ENCODE assay signal across 18 cellular contexts in the genomic region with DNA sequence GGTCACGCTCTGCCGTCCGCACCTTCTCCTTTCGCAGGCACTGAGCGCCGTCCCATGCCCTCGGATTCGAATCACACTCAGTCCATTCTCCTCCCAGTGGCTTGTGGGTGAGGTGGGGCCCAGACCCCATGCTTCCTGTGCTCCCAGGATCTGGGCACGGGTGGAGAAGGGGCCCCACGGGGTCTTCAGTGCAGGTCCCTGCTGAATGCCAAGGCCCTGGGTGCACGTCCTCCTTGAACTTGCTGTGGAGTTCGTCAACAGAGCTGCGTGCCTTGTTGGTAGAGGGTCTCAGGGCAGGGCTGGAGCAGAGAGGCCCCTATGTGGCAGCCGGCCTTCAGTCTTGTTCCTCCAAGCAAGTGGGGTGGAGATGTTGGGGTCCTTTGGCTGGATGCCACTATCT. TPM values are rescaled to one million over a fixed set of nuclear protein-coding genes. Genes with fewer than 3 reads are reported as not detected.
DNase-seq lines count a peak whose midpoint lies in the region; ATAC-seq and TF ChIP-seq lines count a peak whose summit lies in the region.
"Had no signal": no experiment of that assay in that cellular context is flagged by ENCODE, and none has a peak within 500 bp of the region (broad histone marks: within the 10 kb centered on the region; RNA-seq: fewer than 3 reads in every experiment).

No MANE protein-coding gene starts in this region.

- TF ChIP-seq CTCF in brain (conservative IDR thresholded peaks at IDR 0.05) = no peak
- no peak for TF ChIP-seq CTCF in nephron progenitor cell (IDR thresholded peaks at IDR 0.05)
- TF ChIP-seq CTCF in body of pancreas (IDR thresholded peaks at IDR 0.05) = no peak

- H3K9me3 ChIP-seq in MG63 (peaks cover 3% of the 10 kb centered on the region), body of pancreas (no peaks in the 10 kb centered on the region)

- peaks cover 7% of the 10 kb centered on the region for H3K36me3 ChIP-seq in MG63
- peaks cover 1 to 8% of the 10 kb centered on the region in 2 donors for H3K36me3 ChIP-seq in body of pancreas (replicated peaks in 1 of 2; ENCODE audit: insufficient read depth in 1 of 2, low read depth in 2 of 2)

- H3K4me1 Mint-ChIP-seq in brain = no peaks in the 10 kb centered on the region
- peaks cover 11% of the 10 kb centered on the region for H3K4me1 Mint-ChIP-seq in nephron progenitor cell
- peaks cover 8 to 26% of the 10 kb centered on the region in 2 donors for H3K4me1 Mint-ChIP-seq in stimulated activated naive B cell treated with anti-CD40 and anti-IgM and Interleukin-4, amounts not matched to agents 10 μg/mL and 1 μg/mL and 100 μg/mL, for 72 hours
- peaks cover 7 to 29% of the 10 kb centered on the region in 2 donors for H3K4me1 Mint-ChIP-seq in immature natural killer cell

- H3K36me3 Mint-ChIP-seq in brain (peaks cover 36% of the 10 kb centered on the region), nephron progenitor cell (ENCODE audit: low read depth) (peaks cover 29% of the 10 kb centered on the region), immature natural killer cell (peaks cover 0 to 8% (median 0%) of the 10 kb centered on the region in 3 donors)
- peaks cover 37 to 64% of the 10 kb centered on the region in 2 donors for H3K36me3 Mint-ChIP-seq in stimulated activated naive B cell treated with anti-CD40 and anti-IgM and Interleukin-4, amounts not matched to agents 10 μg/mL and 1 μg/mL and 100 μg/mL, for 72 hours

- DNase-seq in MG63 (peak; percentile 12), nephron progenitor cell (no peak), immature natural killer cell (no peak), iPS-NIHi7 (ENCODE audit: extremely low spot score) (no peak), body of pancreas (no peak)
- no peak for DNase-seq in stimulated activated naive B cell treated with anti-CD40 and anti-IgM and Interleukin-4, amounts not matched to agents 10 μg/mL and 1 μg/mL and 100 μg/mL, for 72 hours
- DNase-seq: C1 segment of cervical spinal cord; CD4-positive, alpha-beta T cell; DMS153; DMS79 treated with DMSO at 0.1 percent for 48 hours; EL; GOT3; HCEC 1CT; HFFc6; IMR-90 had no signal

- H3K27ac Mint-ChIP-seq in brain = peak overlapping the region in 3 of 5 experiments; percentile 27 to 62 (median 62)
- H3K27ac Mint-ChIP-seq in nephron progenitor cell = peak overlapping the region; percentile 25
- H3K27ac Mint-ChIP-seq in stimulated activated naive B cell treated with anti-CD40 and anti-IgM and Interleukin-4, amounts not matched to agents 10 μg/mL and 1 μg/mL and 100 μg/mL, for 72 hours = peak overlapping the region; percentile 33
- H3K27ac Mint-ChIP-seq in immature natural killer cell = no peak overlapping the region
- H3K27ac Mint-ChIP-seq: B cell; CD4-positive, alpha-beta T cell; HFFc6 had no signal

- intact Hi-C loops in body of pancreas (cut with DNase I) = no loop called here

- H3K27me3 ChIP-seq in MG63 = no peaks in the 10 kb centered on the region
- H3K27me3 ChIP-seq in body of pancreas = no peaks in the 10 kb centered on the region

- no peaks in the 10 kb centered on the region for H3K27me3 Mint-ChIP-seq in brain
- H3K27me3 Mint-ChIP-seq in nephron progenitor cell (ENCODE audit: low read depth, poor library complexity) = peaks cover 3% of the 10 kb centered on the region
- H3K27me3 Mint-ChIP-seq in stimulated activated naive B cell treated with anti-CD40 and anti-IgM and Interleukin-4, amounts not matched to agents 10 μg/mL and 1 μg/mL and 100 μg/mL, for 72 hours = no peaks in the 10 kb centered on the region
- peaks cover 2 to 15% (median 3%) of the 10 kb centered on the region in 3 donors for H3K27me3 Mint-ChIP-seq in immature natural killer cell (ENCODE audit: low read depth in 3 of 3)
- H3K27me3 Mint-ChIP-seq: B cell; CD4-positive, alpha-beta T cell had no signal

- ATAC-seq in stimulated activated naive B cell treated with anti-CD40 and anti-IgM and Interleukin-4, amounts not matched to agents 10 μg/mL and 1 μg/mL and 100 μg/mL, for 72 hours (replicated peaks) = no peak
- ATAC-seq in body of pancreas = no peak

- H3K9me3 Mint-ChIP-seq in brain (peaks cover 0 to 3% (median 0%) of the 10 kb centered on the region in 5 experiments), nephron progenitor cell (peaks cover 8% of the 10 kb centered on the region), immature natural killer cell (no peaks in the 10 kb centered on the region)
- H3K9me3 Mint-ChIP-seq in stimulated activated naive B cell treated with anti-CD40 and anti-IgM and Interleukin-4, amounts not matched to agents 10 μg/mL and 1 μg/mL and 100 μg/mL, for 72 hours = no peaks in the 10 kb centered on the region
- H3K9me3 Mint-ChIP-seq: CD4-positive, alpha-beta T cell had no signal

- H3K4me3 ChIP-seq in MG63 (no peak overlapping the region), body of pancreas (no peak overlapping the region)

- no peak overlapping the region for H3K27ac ChIP-seq in body of pancreas
- H3K27ac ChIP-seq: HL-60 had no signal

- no peak for TF ChIP-seq POLR2A in body of pancreas (IDR thresholded peaks at IDR 0.05)

- 92 to 96% methylated on average over 9 to 14 of the region's 14 CpGs for WGBS in body of pancreas, 2 donors

- H3K4me3 Mint-ChIP-seq in brain (no peak overlapping the region), nephron progenitor cell (no peak overlapping the region), immature natural killer cell (no peak overlapping the region)
- H3K4me3 Mint-ChIP-seq in stimulated activated naive B cell treated with anti-CD40 and anti-IgM and Interleukin-4, amounts not matched to agents 10 μg/mL and 1 μg/mL and 100 μg/mL, for 72 hours = peak overlapping the region in 1 of 2 donors; percentile 45
- H3K4me3 Mint-ChIP-seq: B cell; CD4-positive, alpha-beta T cell; HFFc6 had no signal

- no peaks in the 10 kb centered on the region for H3K4me1 ChIP-seq in body of pancreas

RNA-seq across cellular contexts. Expression of a gene that starts 7.3 kb away (rescaled TPM):
- total RNA-seq in MG63 (2014; rRNA removed; shearing (Covaris generic); ENCODE audit: low replicate concordance) = 12.1 and 21.1 TPM in 2 replicates
- 2.1 TPM for polyA plus RNA-seq in brain (ENCODE audit: insufficient read depth, low read depth, low replicate concordance)
- 1 to 10 TPM in 1 of 3 donors, under 1 TPM in 1, not detected in 1; 0.34 to 1.1 TPM for polyA plus RNA-seq in immature natural killer cell
- 1 to 10 TPM; 3.6 TPM for total RNA-seq in body of pancreas

RNA-seq across cellular contexts. Expression of a gene that starts 11.8 kb away (rescaled TPM):
- total RNA-seq in MG63 (2014; rRNA removed; shearing (Covaris generic); ENCODE audit: low replicate concordance) = 803 and 1,289 TPM in 2 replicates
- 1,475 TPM for polyA plus RNA-seq in brain (ENCODE audit: insufficient read depth, low read depth, low replicate concordance)
- not detected for polyA plus RNA-seq in immature natural killer cell
- total RNA-seq in body of pancreas = 1 to 10 TPM in 1 of 2 donors, not detected in 1; 2.9 TPM

RNA-seq across cellular contexts. Expression of a gene that starts 37.2 kb away (rescaled TPM):
- 357 and 571 TPM in 2 replicates for total RNA-seq in MG63 (2014; rRNA removed; shearing (Covaris generic); ENCODE audit: low replicate concordance)
- polyA plus RNA-seq in brain (ENCODE audit: insufficient read depth, low read depth, low replicate concordance) (58.6 TPM), immature natural killer cell (10 to 100 TPM; 29.6 to 45.7 (median 31.6) TPM)
- total RNA-seq in body of pancreas = 10 to 100 TPM; 51.6 to 80.8 TPM

RNA-seq across cellular contexts. Expression of a gene that starts 38.0 kb away (rescaled TPM):
- total RNA-seq in MG63 (2014; rRNA removed; shearing (Covaris generic); ENCODE audit: low replicate concordance) = 53.2 and 71.3 TPM in 2 replicates
- polyA plus RNA-seq in brain (ENCODE audit: insufficient read depth, low read depth, low replicate concordance) = 137 TPM
- polyA plus RNA-seq in immature natural killer cell = 100 to 1,000 TPM in 2 of 3 donors, 10 to 100 TPM in 1; 98.1 to 249 (median 131) TPM
- 100 to 1,000 TPM in 1 of 2 donors, 10 to 100 TPM in 1; 74.2 to 258 TPM for total RNA-seq in body of pancreas

Comparison
In these comparisons a context has a peak if more than half of its experiments do, and no peak if none do; other contexts are left out.
1. H3K27ac Mint-ChIP-seq: peak in brain (3 of 5), nephron progenitor cell (single experiment) and stimulated activated naive B cell treated with anti-CD40 and anti-IgM and Interleukin-4, amounts not matched to agents 10 μg/mL and 1 μg/mL and 100 μg/mL, for 72 hours (single experiment); none in immature natural killer cell (0 of 6).
2. RNA of a gene that starts 11.8 kb away (total RNA-seq): 803 to 1,289 TPM in MG63; 2.9 TPM in body of pancreas; every median in the first group is over 100 times any median in the second.